In genomic region chr22:23696326-23696851, GRCh38 we compare ENCODE assay signal across 10 cellular contexts. TPM values are rescaled to one million over a fixed set of nuclear protein-coding genes. Genes with fewer than 3 reads are reported as not detected.
DNase-seq lines count a peak whose midpoint lies in the region; ATAC-seq, FAIRE-seq and TF ChIP-seq lines count a peak whose summit lies in the region.
"Had no signal": no experiment of that assay in that cellular context is flagged by ENCODE, and none has a peak within 500 bp of the region (broad histone marks: within the 10 kb centered on the region; RNA-seq: fewer than 3 reads in every experiment).

No MANE protein-coding gene starts in this region.

- no peak for FAIRE-seq in D721Med (lab: Jason Lieb, UNC)

- 65 to 70% methylated on average over 8 to 13 of the region's 13 CpGs for WGBS in esophagus squamous epithelium, 2 donors
- 75 to 88% methylated on average over 12 to 13 of the region's 13 CpGs for WGBS in tibial nerve, 2 donors

- peak overlapping the region in 1 of 4 donors; percentile 22 for H3K4me3 ChIP-seq in esophagus squamous epithelium
- peak overlapping the region in 1 of 4 donors; percentile 1 for H3K4me3 ChIP-seq in tibial nerve

- no peaks in the 10 kb centered on the region for H3K9me3 ChIP-seq in esophagus squamous epithelium
- H3K9me3 ChIP-seq in tibial nerve: no peaks in the 10 kb centered on the region

- TF ChIP-seq POLR2A in esophagus squamous epithelium (IDR thresholded peaks at IDR 0.05): peak in 1 of 4 donors; percentile 20
- no peak for TF ChIP-seq POLR2A in tibial nerve (IDR thresholded peaks at IDR 0.05)

- peaks cover 9 to 96% (median 20%) of the 10 kb centered on the region in 3 donors for H3K36me3 ChIP-seq in esophagus squamous epithelium
- H3K36me3 ChIP-seq in tibial nerve: peaks cover 0 to 95% (median 0%) of the 10 kb centered on the region in 3 donors

- H3K27me3 ChIP-seq in esophagus squamous epithelium: no peaks in the 10 kb centered on the region
- H3K27me3 ChIP-seq in tibial nerve: no peaks in the 10 kb centered on the region

- ATAC-seq in GM18870 (IDR thresholded peaks at IDR 0.05; ENCODE audit: unreplicated experiment) (peak; percentile 69), HG03139 (IDR thresholded peaks at IDR 0.05; ENCODE audit: unreplicated experiment) (peak; percentile 63)

- peak; percentile 65 to 67 for DNase-seq in activated CD4-positive, alpha-beta T cell treated with anti-CD3 and anti-CD28 coated beads, Interleukin-2, amount 50 U/mL, for 4 hours
- peak; percentile 25 for DNase-seq in esophagus squamous epithelium (lab: John Stamatoyannopoulos, UW)
- peak; percentile 60 to 62 for DNase-seq in stimulated activated CD8-positive, alpha-beta memory T cell treated with anti-CD3 and anti-CD28 coated beads, Interleukin-15, amount 100 ng/mL, for 48 hours (ENCODE audit: low read depth in 2 of 2)
- DNase-seq in LoVo (ENCODE audit: low spot score): no peak
- no peak for DNase-seq in D721Med (ENCODE audit: insufficient read length, low spot score)
- DNase-seq in tibial nerve (ENCODE audit: low spot score in 2 of 2): no peak

- no peak for TF ChIP-seq EP300 in tibial nerve (IDR thresholded peaks at IDR 0.05)

- intact Hi-C loops in esophagus squamous epithelium (cut with DNase I): no loop called here

- H3K27ac ChIP-seq in esophagus squamous epithelium (peak overlapping the region in 2 of 4 donors; percentile 58 to 64), tibial nerve (peak overlapping the region in 1 of 4 donors; percentile 78)

- TF ChIP-seq CTCF in esophagus squamous epithelium (IDR thresholded peaks at IDR 0.05) (no peak), D721Med (IDR thresholded peaks at IDR 0.05; ENCODE audit: insufficient read depth, missing control alignments) (no peak), tibial nerve (IDR thresholded peaks at IDR 0.05) (no peak)

- H3K4me1 ChIP-seq in esophagus squamous epithelium (peaks cover 0 to 8% (median 0%) of the 10 kb centered on the region in 3 donors), tibial nerve (peaks cover 0 to 5% (median 0%) of the 10 kb centered on the region in 4 donors)

RNA-seq across cellular contexts. Expression of gene RGL4, which starts 5.6 kb away (rescaled TPM):
- total RNA-seq in esophagus squamous epithelium (not detected), tibial nerve (not detected)
- total RNA-seq: kidney epithelial cell, LHCN-M2 had no signal

RNA-seq across cellular contexts. Expression of gene ZNF70, which starts 54.5 kb away (rescaled TPM):
- total RNA-seq in esophagus squamous epithelium (1 to 10 TPM in 3 of 4 donors, under 1 TPM in 1; 0.91 to 2.7 (median 1.1) TPM), tibial nerve (1 to 10 TPM; 4.1 to 7.4 (median 6.0) TPM)

RNA-seq across cellular contexts. Expression of gene VPREB3, which starts 57.8 kb away (rescaled TPM):
- total RNA-seq in esophagus squamous epithelium: not detected
- total RNA-seq in tibial nerve: not detected
- total RNA-seq: kidney epithelial cell, LHCN-M2 had no signal

Comparison
In these comparisons a context has a peak if more than half of its experiments do, and no peak if none do; other contexts are left out.
1. DNase-seq: peak in activated CD4-positive, alpha-beta T cell treated with anti-CD3 and anti-CD28 coated beads, Interleukin-2, amount 50 U/mL, for 4 hours (2 of 2), esophagus squamous epithelium (single experiment) and stimulated activated CD8-positive, alpha-beta memory T cell treated with anti-CD3 and anti-CD28 coated beads, Interleukin-15, amount 100 ng/mL, for 48 hours (2 of 2); none in LoVo (single experiment), D721Med (single experiment) and tibial nerve (0 of 2).